ENCODE assay signal across 19 cellular contexts in genomic region chr13:98234348-98234747, GRCh38. TPM values are rescaled to one million over a fixed set of nuclear protein-coding genes. Genes with fewer than 3 reads are reported as not detected.
DNase-seq lines count a peak whose midpoint lies in the region; ATAC-seq, FAIRE-seq and TF ChIP-seq lines count a peak whose summit lies in the region.
"Had no signal": no experiment of that assay in that cellular context is flagged by ENCODE, and none has a peak within 500 bp of the region (broad histone marks: within the 10 kb centered on the region; RNA-seq: fewer than 3 reads in every experiment).

No MANE protein-coding gene starts in this region.

- H3K4me2 ChIP-seq in HepG2 (ENCODE audit: low read depth, low read length) = no peak overlapping the region
- H3K4me2 ChIP-seq: A549 had no signal

- H3K36me3 ChIP-seq in right lobe of liver = no peaks in the 10 kb centered on the region
- peaks cover 8 to 59% of the 10 kb centered on the region in 2 experiments for H3K36me3 ChIP-seq in HepG2 (replicated peaks in 1 of 2; ENCODE audit: control insufficient read depth in 1 of 2, insufficient read depth in 2 of 2, low read length in 2 of 2)
- no peaks in the 10 kb centered on the region for H3K36me3 ChIP-seq in left lung
- no peaks in the 10 kb centered on the region for H3K36me3 ChIP-seq in pancreas
- no peaks in the 10 kb centered on the region for H3K36me3 ChIP-seq in small intestine (ENCODE audit: control insufficient read depth in 2 of 2, insufficient read depth in 2 of 2, low read length in 2 of 2)
- H3K36me3 ChIP-seq in transverse colon = no peaks in the 10 kb centered on the region
- H3K36me3 ChIP-seq: HAP-1 had no signal

- TF ChIP-seq EP300 in HepG2 (IDR thresholded peaks at IDR 0.05; ENCODE audit: low read depth in 2 of 2, low read length in 2 of 2) (no peak), HepG2 (CRISPR knock-in tag; IDR thresholded peaks at IDR 0.05; ENCODE audit: borderline replicate concordance) (no peak), transverse colon (IDR thresholded peaks at IDR 0.05; ENCODE audit: low read depth) (no peak)

- in situ Hi-C loops in HepG2 (cut with HindIII; ENCODE audit: extremely low pct_ligation_motif_present, low pct_unique_long_range_greater_than_20kb) (no loop called here), transverse colon (cut with MboI; ENCODE audit: low pct_ligation_motif_present in 1 of 4, low pct_unique_long_range_greater_than_20kb in 1 of 4, low sequenced_read_pairs in 3 of 4) (no loop called here)

- no peaks in the 10 kb centered on the region for H3K4me1 Mint-ChIP-seq in T-helper 2 cell treated with Interferon-gamma antibody and Interleukin-4, amounts not matched to agents 5 μg/mL and 100 μg/mL, for 36 hours (ENCODE audit: low read depth)

- H3K27me3 Mint-ChIP-seq in T-helper 2 cell treated with Interferon-gamma antibody and Interleukin-4, amounts not matched to agents 5 μg/mL and 100 μg/mL, for 36 hours (ENCODE audit: low read depth) = no peaks in the 10 kb centered on the region

- intact Hi-C loops in right lobe of liver (cut with DNase I) (no loop called here), HepG2 (cut with micrococcal nuclease; ENCODE audit: unreplicated experiment) (no loop called here), left lung (cut with DNase I) (no loop called here), pancreas (cut with DNase I) (no loop called here), transverse colon (cut with DNase I; ENCODE audit: low total_unique reads) (no loop called here)

- H3K4me1 ChIP-seq in right lobe of liver (peaks cover 0 to 28% (median 9%) of the 10 kb centered on the region in 4 donors), HepG2 (ENCODE audit: insufficient read depth, low read length) (peaks cover 33% of the 10 kb centered on the region), left lung (no peaks in the 10 kb centered on the region), pancreas (peaks cover 11 to 16% (median 14%) of the 10 kb centered on the region in 3 donors), small intestine (ENCODE audit: control insufficient read depth in 2 of 2, insufficient read depth in 1 of 2, low read depth in 1 of 2, low read length in 1 of 2) (no peaks in the 10 kb centered on the region), transverse colon (no peaks in the 10 kb centered on the region)
- H3K4me1 ChIP-seq: A549, HAP-1 had no signal

- CTCF ChIA-PET in HepG2 (lab: Yijun Ruan, JAX; ENCODE audit: low intra/inter-chr PET ratio, low total read pairs) = no interaction called here

- POLR2A ChIA-PET in HepG2 (lab: Yijun Ruan, JAX) = no interaction called here

- DNase-seq in right lobe of liver (no peak), HepG2 (ENCODE audit: low spot score) (no peak), left lung (no peak), pancreas (no peak), small intestine (no peak), transverse colon (no peak)
- DNase-seq in T-helper 2 cell treated with Interferon-gamma antibody and Interleukin-4, amounts not matched to agents 5 μg/mL and 100 μg/mL, for 36 hours (ENCODE audit: low spot score) = no peak
- DNase-seq: AML-193; Calu3; CD8-positive, alpha-beta T cell; DMS79 treated with DMSO at 0.1 percent for 48 hours; GF-D8; GM23248 had no signal

- no peaks in the 10 kb centered on the region for H3K9me3 Mint-ChIP-seq in T-helper 2 cell treated with Interferon-gamma antibody and Interleukin-4, amounts not matched to agents 5 μg/mL and 100 μg/mL, for 36 hours

- WGBS in right lobe of liver (ENCODE audit: insufficient coverage, low coverage, low lambda C conversion rate, missing lambda C conversion rate) = 22% methylated on average over 1 of the region's 1 CpG
- 100% methylated on average over 1 of the region's 1 CpG for WGBS in HepG2 (ENCODE audit: low lambda C conversion rate)
- 19 to 20% methylated on average over 1 of the region's 1 CpG for WGBS in pancreas, 2 donors
- WGBS in small intestine, 3 donors = 39 to 78% (median 70%) methylated on average over 1 of the region's 1 CpG
- 67 to 87% methylated on average over 1 of the region's 1 CpG for WGBS in transverse colon (ENCODE audit: low coverage in 1 of 2), 2 donors

- peak; percentile 27 to 66 (median 56) for ATAC-seq in right lobe of liver
- no peak for ATAC-seq in HepG2
- ATAC-seq in left lung = peak; percentile 46
- ATAC-seq in pancreas = peak in 3 of 4 donors; percentile 25 to 49 (median 44)
- ATAC-seq: A549; CD8-positive, alpha-beta T cell had no signal

- peaks cover 89% of the 10 kb centered on the region for H3K79me2 ChIP-seq in HepG2 (ENCODE audit: insufficient read depth, low read length)

- H3K27ac ChIP-seq in right lobe of liver (peak overlapping the region in 1 of 3 donors; percentile 20), HepG2 (ENCODE audit: extremely low read length, insufficient read depth, low read length) (no peak overlapping the region), left lung (no peak overlapping the region), pancreas (peak overlapping the region in 2 of 4 donors; percentile 5 to 38), small intestine (ENCODE audit: low read depth in 1 of 2, low read length in 1 of 2) (no peak overlapping the region), transverse colon (no peak overlapping the region)
- H3K27ac ChIP-seq: 22Rv1, A549, GM23248 had no signal

- H2AFZ ChIP-seq in HepG2 (ENCODE audit: low read length) = no peak overlapping the region
- H2AFZ ChIP-seq: GM23248 had no signal

- TF ChIP-seq RAD21 in HepG2 (CRISPR knock-in tag; IDR thresholded peaks at IDR 0.05) = no peak

- H3K27me3 ChIP-seq in right lobe of liver (no peaks in the 10 kb centered on the region), HepG2 (ENCODE audit: control insufficient read depth in 1 of 2, insufficient read depth in 2 of 2, low read length in 2 of 2) (no peaks in the 10 kb centered on the region), left lung (no peaks in the 10 kb centered on the region), pancreas (no peaks in the 10 kb centered on the region), small intestine (ENCODE audit: control insufficient read depth in 2 of 2, insufficient read depth in 2 of 2, low read length in 2 of 2) (no peaks in the 10 kb centered on the region), transverse colon (no peaks in the 10 kb centered on the region)

- H3K4me3 Mint-ChIP-seq in T-helper 2 cell treated with Interferon-gamma antibody and Interleukin-4, amounts not matched to agents 5 μg/mL and 100 μg/mL, for 36 hours = no peak overlapping the region
- H3K4me3 Mint-ChIP-seq: CD8-positive, alpha-beta T cell had no signal

- no peak overlapping the region for H3K9ac ChIP-seq in HepG2 (ENCODE audit: insufficient read depth, low read depth, low read length)
- H3K9ac ChIP-seq: GM23248 had no signal

- no peaks in the 10 kb centered on the region for H3K36me3 Mint-ChIP-seq in T-helper 2 cell treated with Interferon-gamma antibody and Interleukin-4, amounts not matched to agents 5 μg/mL and 100 μg/mL, for 36 hours (ENCODE audit: low read depth)
- H3K36me3 Mint-ChIP-seq: CD8-positive, alpha-beta T cell had no signal

- H3K4me3 ChIP-seq in right lobe of liver (no peak overlapping the region), HepG2 (replicated peaks in 1 of 3; ENCODE audit: insufficient read depth in 1 of 3, low read depth in 2 of 3, low read length in 3 of 3) (no peak overlapping the region), left lung (no peak overlapping the region), pancreas (no peak overlapping the region), small intestine (ENCODE audit: low read depth in 1 of 2, low read length in 2 of 2) (no peak overlapping the region), transverse colon (no peak overlapping the region)
- H3K4me3 ChIP-seq: A549, GM23248, HAP-1 had no signal

- TF ChIP-seq CTCF in right lobe of liver (IDR thresholded peaks at IDR 0.05) (no peak), HepG2 (CRISPR knock-in tag; IDR thresholded peaks at IDR 0.05) (no peak), left lung (IDR thresholded peaks at IDR 0.05) (no peak), pancreas (IDR thresholded peaks at IDR 0.05) (no peak), transverse colon (IDR thresholded peaks at IDR 0.05) (no peak)

- FAIRE-seq in HepG2 (lab: Jason Lieb, UNC) = no peak
- no peak for FAIRE-seq in pancreas (lab: Jason Lieb, UNC)
- no peak for FAIRE-seq in small intestine (lab: Jason Lieb, UNC)
- FAIRE-seq: A549, GM19239 had no signal

- no peak overlapping the region for H3K27ac Mint-ChIP-seq in T-helper 2 cell treated with Interferon-gamma antibody and Interleukin-4, amounts not matched to agents 5 μg/mL and 100 μg/mL, for 36 hours
- H3K27ac Mint-ChIP-seq: CD8-positive, alpha-beta T cell had no signal

- BruUV-seq in HepG2 (replicated peaks; lab: Mats Ljungman, UMichigan) = no TSS peak

- H3K9me3 ChIP-seq in right lobe of liver = no peaks in the 10 kb centered on the region
- no peaks in the 10 kb centered on the region for H3K9me3 ChIP-seq in HepG2 (ENCODE audit: low read length)
- H3K9me3 ChIP-seq in left lung = no peaks in the 10 kb centered on the region
- H3K9me3 ChIP-seq in pancreas = no peaks in the 10 kb centered on the region
- no peaks in the 10 kb centered on the region for H3K9me3 ChIP-seq in small intestine (ENCODE audit: control insufficient read depth, low read depth)
- H3K9me3 ChIP-seq in transverse colon = no peaks in the 10 kb centered on the region
- H3K9me3 ChIP-seq: A549, HAP-1 had no signal

- no peak for TF ChIP-seq POLR2A in right lobe of liver (IDR thresholded peaks at IDR 0.05)
- TF ChIP-seq POLR2A in HepG2 (IDR thresholded peaks at IDR 0.05; ENCODE audit: insufficient read depth in 1 of 2, low read depth in 2 of 2, low read length in 2 of 2) = no peak
- no peak for TF ChIP-seq POLR2A in transverse colon (IDR thresholded peaks at IDR 0.05)

- peaks cover 39% of the 10 kb centered on the region for H4K20me1 ChIP-seq in HepG2 (ENCODE audit: insufficient read depth, low read length)

RNA-seq across cellular contexts. Expression of gene RNF113B, which starts 57.3 kb away (rescaled TPM):
- not detected for total RNA-seq in right lobe of liver
- total RNA-seq in HepG2 (2016; rRNA removed; fragmentation: Illumina TruSeq; extraction: Trizol) = not detected in 2 replicates
- not detected in 2 replicates for total RNA-seq in HepG2 (2016; cell fraction: cytosol; rRNA removed; fragmentation: Illumina TruSeq; extraction: Trizol; ENCODE audit: low read depth)
- total RNA-seq in HepG2 (2016; cell fraction: insoluble cytoplasmic fraction; rRNA removed; fragmentation: Illumina TruSeq; extraction: Trizol) = not detected in 2 replicates
- total RNA-seq in HepG2 (2016; cell fraction: membrane; rRNA removed; fragmentation: Illumina TruSeq; extraction: Trizol) = not detected in 2 replicates
- total RNA-seq in HepG2 (2016; cell fraction: nucleus; rRNA removed; fragmentation: Illumina TruSeq; extraction: Trizol) = not detected in 2 replicates
- polyA plus RNA-seq in HepG2 (2011; rRNA removed) = not detected in 2 replicates
- not detected in 2 replicates for polyA plus RNA-seq in HepG2 (2011; cell fraction: cytosol; rRNA removed)
- not detected in 2 replicates for polyA plus RNA-seq in HepG2 (2011; cell fraction: nucleus; rRNA removed)
- polyA plus RNA-seq in HepG2 (2012) = 0.15 TPM in 1 of 2 replicates, not detected in the other
- polyA plus RNA-seq in HepG2 (2016; cell fraction: cytosol; fragmentation: Illumina TruSeq; extraction: Trizol; ENCODE audit: low read depth) = not detected in 2 replicates
- polyA plus RNA-seq in HepG2 (2016; cell fraction: insoluble cytoplasmic fraction; fragmentation: Illumina TruSeq; extraction: Trizol; ENCODE audit: low read depth) = not detected in 2 replicates
- not detected in 2 replicates for polyA plus RNA-seq in HepG2 (2016; cell fraction: membrane; fragmentation: Illumina TruSeq; extraction: Trizol; ENCODE audit: low read depth)
- not detected in 2 replicates for polyA plus RNA-seq in HepG2 (2016; cell fraction: nucleus; fragmentation: Illumina TruSeq; extraction: Trizol; ENCODE audit: insufficient read depth, low read depth)
- not detected in 2 replicates for polyA minus RNA-seq in HepG2 (2011; rRNA and poly(A)+ RNA removed; ENCODE audit: low replicate concordance)
- polyA minus RNA-seq in HepG2 (2011; cell fraction: cytosol; rRNA and poly(A)+ RNA removed) = not detected in 2 replicates
- not detected in 2 replicates for polyA minus RNA-seq in HepG2 (2011; cell fraction: nucleus; rRNA and poly(A)+ RNA removed)
- total RNA-seq in left lung = not detected
- not detected for total RNA-seq in pancreas
- polyA plus RNA-seq in pancreas = not detected
- polyA plus RNA-seq in small intestine = not detected
- not detected for total RNA-seq in transverse colon
- total RNA-seq: Calu3; CD8-positive, alpha-beta T cell; GM23248; H4 had no signal
- polyA plus RNA-seq: A549, BJ, GM23248 had no signal
